ENCODE assay signal across 7 cellular contexts in the genomic region with DNA sequence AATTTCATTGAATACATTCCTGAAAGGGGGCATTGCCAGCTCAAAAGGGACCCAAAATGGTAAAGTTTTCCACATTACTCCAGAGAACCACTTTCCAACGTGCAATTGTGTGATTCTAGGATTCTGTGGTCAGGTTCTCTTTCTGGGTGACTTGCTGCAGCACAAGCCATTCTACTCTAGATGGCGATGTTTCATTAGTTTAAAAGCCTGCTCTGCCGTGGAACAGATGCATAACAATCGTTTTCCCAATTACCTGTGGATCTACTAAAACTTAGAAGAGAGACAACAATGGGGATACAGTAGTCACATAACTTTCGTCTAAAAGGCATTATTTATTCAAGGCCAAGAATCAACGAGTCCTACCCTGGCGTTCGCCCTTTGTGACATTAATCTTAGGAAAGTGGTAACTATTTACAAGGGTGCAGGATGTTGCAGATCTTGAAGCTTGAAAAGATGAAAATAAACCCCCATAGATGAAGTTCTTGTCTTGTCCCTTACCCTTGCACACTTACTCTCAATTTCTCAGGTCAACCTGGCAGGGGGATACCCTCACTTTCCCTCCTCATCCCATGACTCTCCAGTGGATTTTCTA.
DNase-seq lines count a peak whose midpoint lies in the region; ATAC-seq, FAIRE-seq and TF ChIP-seq lines count a peak whose summit lies in the region.

No MANE protein-coding gene starts in this region.

- no peak for FAIRE-seq in frontal cortex (lab: Jason Lieb, UNC)

- no peaks in the 10 kb centered on the region for H3K4me1 Mint-ChIP-seq in progenitor cell of endocrine pancreas (ENCODE audit: low read depth)

- H3K27ac Mint-ChIP-seq in progenitor cell of endocrine pancreas, result no peak overlapping the region

- H3K27me3 Mint-ChIP-seq in progenitor cell of endocrine pancreas, result peaks cover 22% of the 10 kb centered on the region

- no peak overlapping the region for H3K4me3 Mint-ChIP-seq in progenitor cell of endocrine pancreas (ENCODE audit: low read depth)

- TF ChIP-seq CTCF in progenitor cell of endocrine pancreas (IDR thresholded peaks at IDR 0.05; ENCODE audit: unreplicated experiment), result peak; percentile 91

- H3K9me3 Mint-ChIP-seq in progenitor cell of endocrine pancreas (ENCODE audit: low read depth), result no peaks in the 10 kb centered on the region

- DNase-seq in EL (peak; percentile 43), NAMALWA (ENCODE audit: low spot score) (peak; percentile 35), SW480 (ENCODE audit: low spot score) (peak; percentile 44), frontal cortex (ENCODE audit: low spot score in 2 of 2) (peak; percentile 4 to 45), progenitor cell of endocrine pancreas (ENCODE audit: low spot score, unreplicated experiment) (peak; percentile 15), ureter (ENCODE audit: low spot score) (no peak)

- no peaks in the 10 kb centered on the region for H3K36me3 Mint-ChIP-seq in progenitor cell of endocrine pancreas (ENCODE audit: insufficient read depth)

- peak; percentile 55 for ATAC-seq in GM21515 (IDR thresholded peaks at IDR 0.05; ENCODE audit: unreplicated experiment)
